In genomic region chr10:82240408-82240807, GRCh38 we compare ENCODE assay signal across 3 cellular contexts.
"Had no signal": no experiment of that assay in that cellular context is flagged by ENCODE, and none has a peak within 500 bp of the region (broad histone marks: within the 10 kb centered on the region; RNA-seq: fewer than 3 reads in every experiment).

No MANE protein-coding gene starts in this region.

- ATAC-seq: GM12878 had no signal

- DNase-seq: GDM1, GF-D8 had no signal

- H3K4me3 ChIP-seq: GM12878 had no signal
